Comparison of ENCODE assay signal across 22 cellular contexts in genomic region chr1:16927711-16928485, GRCh38. TPM values are rescaled to one million over a fixed set of nuclear protein-coding genes. Genes with fewer than 3 reads are reported as not detected.
DNase-seq lines count a peak whose midpoint lies in the region; ATAC-seq and TF ChIP-seq lines count a peak whose summit lies in the region.
"Had no signal": no experiment of that assay in that cellular context is flagged by ENCODE, and none has a peak within 500 bp of the region (broad histone marks: within the 10 kb centered on the region; RNA-seq: fewer than 3 reads in every experiment).

No MANE protein-coding gene starts in this region.

- H3K9me3 Mint-ChIP-seq in central memory CD8-positive, alpha-beta T cell: no peaks in the 10 kb centered on the region
- H3K9me3 Mint-ChIP-seq: activated naive CD4-positive, alpha-beta T cell treated with anti-CD3 and anti-CD28 coated beads, Interleukin-2, amount 50 U/mL, for 24 hours; CD4-positive, alpha-beta T cell; type B pancreatic cell had no signal

- CTCF ChIA-PET in GM10248 (lab: Yijun Ruan, JAX): interaction anchor here (1.3 kb wide), 1 partner anchor 24 kb away, joined by 4 read pairs; no protein-coding TSS in a partner anchor

- no peak for DNase-seq in activated CD4-positive, CD25-positive, alpha-beta regulatory T cell treated with anti-CD3 and anti-CD28 coated beads, Interleukin-2, amount 50 U/mL, for 72 hours
- DNase-seq in GM10248 (ENCODE audit: extremely low spot score) (peak; percentile 53), omental fat pad (ENCODE audit: low spot score) (no peak), tibial artery (no peak), NCI-H1092 (lab: John Stamatoyannopoulos, UW) (no peak)
- DNase-seq in central memory CD8-positive, alpha-beta T cell (ENCODE audit: low spot score in 2 of 2): no peak
- DNase-seq: activated CD4-positive, alpha-beta T cell treated with anti-CD3 and anti-CD28 coated beads for 48 hours; CD4-positive, alpha-beta T cell; foreskin melanocyte; MM.1S; NCI-H2081; NCI-H510A; SIG-M5; T-helper 9 cell had no signal

- H3K27me3 ChIP-seq in tibial artery: no peaks in the 10 kb centered on the region

- H3K36me3 Mint-ChIP-seq in central memory CD8-positive, alpha-beta T cell (ENCODE audit: insufficient read depth): peaks cover 11% of the 10 kb centered on the region
- H3K36me3 Mint-ChIP-seq: activated naive CD4-positive, alpha-beta T cell treated with anti-CD3 and anti-CD28 coated beads, Interleukin-2, amount 50 U/mL, for 24 hours; type B pancreatic cell had no signal

- H3K4me3 ChIP-seq in tibial artery: no peak overlapping the region
- H3K4me3 ChIP-seq: smooth muscle cell had no signal

- H3K27me3 Mint-ChIP-seq in central memory CD8-positive, alpha-beta T cell: no peaks in the 10 kb centered on the region
- H3K27me3 Mint-ChIP-seq: activated naive CD4-positive, alpha-beta T cell treated with anti-CD3 and anti-CD28 coated beads, Interleukin-2, amount 50 U/mL, for 24 hours; CD4-positive, alpha-beta T cell; type B pancreatic cell had no signal

- no peaks in the 10 kb centered on the region for H3K9me3 ChIP-seq in tibial artery

- peaks cover 0 to 42% (median 7%) of the 10 kb centered on the region in 3 donors for H3K36me3 ChIP-seq in tibial artery

- POLR2A ChIA-PET in GM10248 (lab: Yijun Ruan, JAX): no interaction called here

- intact Hi-C loops in tibial artery (cut with DNase I; ENCODE audit: low total_unique reads): no loop called here

- H3K4me1 ChIP-seq in tibial artery: peaks cover 0 to 16% (median 0%) of the 10 kb centered on the region in 4 donors

- ATAC-seq in activated CD4-positive, CD25-positive, alpha-beta regulatory T cell treated with anti-CD3 and anti-CD28 coated beads, Interleukin-2, amount 50 U/mL, for 24 hours: peak; percentile 14 to 21
- ATAC-seq in central memory CD8-positive, alpha-beta T cell (replicated peaks; ENCODE audit: extremely low read depth, poor library complexity, severe bottlenecking): no peak
- ATAC-seq in omental fat pad (ENCODE audit: low FRiP score) (peak; percentile 17), GM21447 (IDR thresholded peaks at IDR 0.05; ENCODE audit: unreplicated experiment) (no peak)
- ATAC-seq: HepG2 had no signal

- H3K27ac Mint-ChIP-seq in central memory CD8-positive, alpha-beta T cell (ENCODE audit: low read depth): peak overlapping the region; percentile 36
- H3K27ac Mint-ChIP-seq: activated naive CD4-positive, alpha-beta T cell treated with anti-CD3 and anti-CD28 coated beads, Interleukin-2, amount 50 U/mL, for 24 hours; CD4-positive, alpha-beta T cell had no signal

- TF ChIP-seq CTCF in GM10248 (IDR thresholded peaks at IDR 0.05; ENCODE audit: control extremely low read depth, extremely low read depth, low read depth, missing control alignments) (no peak), omental fat pad (IDR thresholded peaks at IDR 0.05) (no peak), tibial artery (IDR thresholded peaks at IDR 0.05) (no peak)

- no peak overlapping the region for H3K4me3 Mint-ChIP-seq in central memory CD8-positive, alpha-beta T cell
- H3K4me3 Mint-ChIP-seq: activated naive CD4-positive, alpha-beta T cell treated with anti-CD3 and anti-CD28 coated beads, Interleukin-2, amount 50 U/mL, for 24 hours; CD4-positive, alpha-beta T cell had no signal

- no peak overlapping the region for H3K27ac ChIP-seq in tibial artery
- H3K27ac ChIP-seq: epithelial cell of prostate had no signal

- H3K4me1 Mint-ChIP-seq in central memory CD8-positive, alpha-beta T cell: peaks cover 42% of the 10 kb centered on the region

RNA-seq across cellular contexts. Expression of gene CROCC, which starts 6.2 kb away (rescaled TPM):
- total RNA-seq in omental fat pad: 10 to 100 TPM; 10.9 to 24.1 (median 14.0) TPM

RNA-seq across cellular contexts. Expression of gene RNU1-2, which starts 32.1 kb away (rescaled TPM):
- total RNA-seq in omental fat pad: under 1 TPM; under 0.01 TPM

RNA-seq across cellular contexts. Expression of gene MFAP2, which starts 52.5 kb away (rescaled TPM):
- total RNA-seq in omental fat pad: 10 to 100 TPM in 3 of 4 donors, 1 to 10 TPM in 1; 9.3 to 17.9 (median 10.6) TPM
- total RNA-seq: CD4-positive, alpha-beta T cell; mononuclear cell had no signal

Comparison
In these comparisons a context has a peak if more than half of its experiments do, and no peak if none do; other contexts are left out.
1. ATAC-seq: peak in activated CD4-positive, CD25-positive, alpha-beta regulatory T cell treated with anti-CD3 and anti-CD28 coated beads, Interleukin-2, amount 50 U/mL, for 24 hours (2 of 2) and omental fat pad (single experiment); none in central memory CD8-positive, alpha-beta T cell (single experiment) and GM21447 (single experiment).